ENCODE assay signal across 1 cellular context in the genomic region with DNA sequence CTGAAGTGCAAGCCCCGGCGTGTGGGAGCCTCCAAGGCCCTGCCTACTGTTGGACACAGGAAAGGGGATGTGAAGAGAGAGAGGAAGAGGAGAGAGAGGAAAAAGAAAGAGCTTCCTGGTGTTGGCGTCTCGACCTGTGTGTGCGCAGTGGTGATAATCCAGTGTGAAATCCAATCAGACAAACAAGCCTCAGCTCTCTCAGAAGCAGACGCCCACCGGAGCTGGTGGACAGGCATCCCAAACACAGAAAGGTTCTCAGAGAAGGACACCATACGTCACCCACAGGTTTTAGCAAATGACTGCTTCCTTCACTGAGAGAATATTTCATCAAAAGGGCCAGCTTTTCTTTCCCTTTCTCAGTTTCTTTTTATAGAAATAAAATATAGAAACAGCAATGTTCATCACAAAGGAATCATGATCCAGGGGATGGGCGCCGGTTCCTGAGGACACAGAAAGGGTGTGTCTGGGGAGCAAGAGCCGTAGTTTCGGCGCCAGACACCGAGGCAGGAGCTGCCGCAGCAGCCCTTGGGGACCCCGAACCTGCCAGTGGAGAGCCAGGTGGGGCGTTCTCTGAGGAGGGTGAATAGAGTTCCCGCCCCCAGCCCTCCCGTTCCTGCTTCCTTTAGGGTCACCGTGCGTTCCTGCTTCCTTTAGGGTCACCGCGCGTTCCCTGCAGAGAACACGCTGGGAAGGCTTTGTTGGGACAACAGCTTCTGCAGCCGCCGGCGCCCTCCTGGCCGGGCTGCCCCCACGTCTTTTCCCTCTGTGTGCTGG.
TF ChIP-seq lines count a peak whose summit lies in the region.

No MANE protein-coding gene starts in this region.

TF ChIP-seq in GM23338, 12 proteins besides CTCF, POLR2A, EP300 and RAD21 (continued from another document):
- TF ChIP-seq, protein P1, sequence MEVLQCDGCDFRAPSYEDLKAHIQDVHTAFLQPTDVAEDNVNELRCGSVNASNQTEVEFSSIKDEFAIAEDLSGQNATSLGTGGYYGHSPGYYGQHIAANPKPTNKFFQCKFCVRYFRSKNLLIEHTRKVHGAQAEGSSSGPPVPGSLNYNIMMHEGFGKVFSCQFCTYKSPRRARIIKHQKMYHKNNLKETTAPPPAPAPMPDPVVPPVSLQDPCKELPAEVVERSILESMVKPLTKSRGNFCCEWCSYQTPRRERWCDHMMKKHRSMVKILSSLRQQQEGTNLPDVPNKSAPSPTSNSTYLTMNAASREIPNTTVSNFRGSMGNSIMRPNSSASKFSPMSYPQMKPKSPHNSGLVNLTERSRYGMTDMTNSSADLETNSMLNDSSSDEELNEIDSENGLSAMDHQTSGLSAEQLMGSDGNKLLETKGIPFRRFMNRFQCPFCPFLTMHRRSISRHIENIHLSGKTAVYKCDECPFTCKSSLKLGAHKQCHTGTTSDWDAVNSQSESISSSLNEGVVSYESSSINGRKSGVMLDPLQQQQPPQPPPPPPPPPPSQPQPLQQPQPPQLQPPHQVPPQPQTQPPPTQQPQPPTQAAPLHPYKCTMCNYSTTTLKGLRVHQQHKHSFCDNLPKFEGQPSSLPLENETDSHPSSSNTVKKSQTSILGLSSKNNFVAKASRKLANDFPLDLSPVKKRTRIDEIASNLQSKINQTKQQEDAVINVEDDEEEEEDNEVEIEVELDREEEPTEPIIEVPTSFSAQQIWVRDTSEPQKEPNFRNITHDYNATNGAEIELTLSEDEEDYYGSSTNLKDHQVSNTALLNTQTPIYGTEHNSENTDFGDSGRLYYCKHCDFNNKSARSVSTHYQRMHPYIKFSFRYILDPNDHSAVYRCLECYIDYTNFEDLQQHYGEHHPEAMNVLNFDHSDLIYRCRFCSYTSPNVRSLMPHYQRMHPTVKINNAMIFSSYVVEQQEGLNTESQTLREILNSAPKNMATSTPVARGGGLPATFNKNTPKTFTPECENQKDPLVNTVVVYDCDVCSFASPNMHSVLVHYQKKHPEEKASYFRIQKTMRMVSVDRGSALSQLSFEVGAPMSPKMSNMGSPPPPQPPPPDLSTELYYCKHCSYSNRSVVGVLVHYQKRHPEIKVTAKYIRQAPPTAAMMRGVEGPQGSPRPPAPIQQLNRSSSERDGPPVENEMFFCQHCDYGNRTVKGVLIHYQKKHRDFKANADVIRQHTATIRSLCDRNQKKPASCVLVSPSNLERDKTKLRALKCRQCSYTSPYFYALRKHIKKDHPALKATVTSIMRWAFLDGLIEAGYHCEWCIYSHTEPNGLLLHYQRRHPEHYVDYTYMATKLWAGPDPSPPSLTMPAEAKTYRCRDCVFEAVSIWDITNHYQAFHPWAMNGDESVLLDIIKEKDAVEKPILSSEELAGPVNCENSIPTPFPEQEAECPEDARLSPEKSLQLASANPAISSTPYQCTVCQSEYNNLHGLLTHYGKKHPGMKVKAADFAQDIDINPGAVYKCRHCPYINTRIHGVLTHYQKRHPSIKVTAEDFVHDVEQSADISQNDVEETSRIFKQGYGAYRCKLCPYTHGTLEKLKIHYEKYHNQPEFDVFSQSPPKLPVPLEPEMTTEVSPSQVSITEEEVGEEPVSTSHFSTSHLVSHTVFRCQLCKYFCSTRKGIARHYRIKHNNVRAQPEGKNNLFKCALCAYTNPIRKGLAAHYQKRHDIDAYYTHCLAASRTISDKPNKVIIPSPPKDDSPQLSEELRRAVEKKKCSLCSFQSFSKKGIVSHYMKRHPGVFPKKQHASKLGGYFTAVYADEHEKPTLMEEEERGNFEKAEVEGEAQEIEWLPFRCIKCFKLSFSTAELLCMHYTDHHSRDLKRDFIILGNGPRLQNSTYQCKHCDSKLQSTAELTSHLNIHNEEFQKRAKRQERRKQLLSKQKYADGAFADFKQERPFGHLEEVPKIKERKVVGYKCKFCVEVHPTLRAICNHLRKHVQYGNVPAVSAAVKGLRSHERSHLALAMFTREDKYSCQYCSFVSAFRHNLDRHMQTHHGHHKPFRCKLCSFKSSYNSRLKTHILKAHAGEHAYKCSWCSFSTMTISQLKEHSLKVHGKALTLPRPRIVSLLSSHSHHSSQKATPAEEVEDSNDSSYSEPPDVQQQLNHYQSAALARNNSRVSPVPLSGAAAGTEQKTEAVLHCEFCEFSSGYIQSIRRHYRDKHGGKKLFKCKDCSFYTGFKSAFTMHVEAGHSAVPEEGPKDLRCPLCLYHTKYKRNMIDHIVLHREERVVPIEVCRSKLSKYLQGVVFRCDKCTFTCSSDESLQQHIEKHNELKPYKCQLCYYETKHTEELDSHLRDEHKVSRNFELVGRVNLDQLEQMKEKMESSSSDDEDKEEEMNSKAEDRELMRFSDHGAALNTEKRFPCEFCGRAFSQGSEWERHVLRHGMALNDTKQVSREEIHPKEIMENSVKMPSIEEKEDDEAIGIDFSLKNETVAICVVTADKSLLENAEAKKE (CRISPR knock-in tag; IDR thresholded peaks at IDR 0.05) = no peak
- no peak for TF ChIP-seq EZH2 (IDR thresholded peaks at IDR 0.05; ENCODE audit: low read depth, unreplicated experiment)
- TF ChIP-seq EZH2phosphoT487 (IDR thresholded peaks at IDR 0.05; ENCODE audit: unreplicated experiment) = no peak
- TF ChIP-seq, protein P2, sequence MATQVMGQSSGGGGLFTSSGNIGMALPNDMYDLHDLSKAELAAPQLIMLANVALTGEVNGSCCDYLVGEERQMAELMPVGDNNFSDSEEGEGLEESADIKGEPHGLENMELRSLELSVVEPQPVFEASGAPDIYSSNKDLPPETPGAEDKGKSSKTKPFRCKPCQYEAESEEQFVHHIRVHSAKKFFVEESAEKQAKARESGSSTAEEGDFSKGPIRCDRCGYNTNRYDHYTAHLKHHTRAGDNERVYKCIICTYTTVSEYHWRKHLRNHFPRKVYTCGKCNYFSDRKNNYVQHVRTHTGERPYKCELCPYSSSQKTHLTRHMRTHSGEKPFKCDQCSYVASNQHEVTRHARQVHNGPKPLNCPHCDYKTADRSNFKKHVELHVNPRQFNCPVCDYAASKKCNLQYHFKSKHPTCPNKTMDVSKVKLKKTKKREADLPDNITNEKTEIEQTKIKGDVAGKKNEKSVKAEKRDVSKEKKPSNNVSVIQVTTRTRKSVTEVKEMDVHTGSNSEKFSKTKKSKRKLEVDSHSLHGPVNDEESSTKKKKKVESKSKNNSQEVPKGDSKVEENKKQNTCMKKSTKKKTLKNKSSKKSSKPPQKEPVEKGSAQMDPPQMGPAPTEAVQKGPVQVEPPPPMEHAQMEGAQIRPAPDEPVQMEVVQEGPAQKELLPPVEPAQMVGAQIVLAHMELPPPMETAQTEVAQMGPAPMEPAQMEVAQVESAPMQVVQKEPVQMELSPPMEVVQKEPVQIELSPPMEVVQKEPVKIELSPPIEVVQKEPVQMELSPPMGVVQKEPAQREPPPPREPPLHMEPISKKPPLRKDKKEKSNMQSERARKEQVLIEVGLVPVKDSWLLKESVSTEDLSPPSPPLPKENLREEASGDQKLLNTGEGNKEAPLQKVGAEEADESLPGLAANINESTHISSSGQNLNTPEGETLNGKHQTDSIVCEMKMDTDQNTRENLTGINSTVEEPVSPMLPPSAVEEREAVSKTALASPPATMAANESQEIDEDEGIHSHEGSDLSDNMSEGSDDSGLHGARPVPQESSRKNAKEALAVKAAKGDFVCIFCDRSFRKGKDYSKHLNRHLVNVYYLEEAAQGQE (IDR thresholded peaks at IDR 0.05; ENCODE audit: unreplicated experiment) = no peak
- TF ChIP-seq NANOG (IDR thresholded peaks at IDR 0.05; ENCODE audit: borderline replicate concordance) = no peak
- no peak for TF ChIP-seq ZNF114 (CRISPR knock-in tag; IDR thresholded peaks at IDR 0.05)
- TF ChIP-seq, protein P3, sequence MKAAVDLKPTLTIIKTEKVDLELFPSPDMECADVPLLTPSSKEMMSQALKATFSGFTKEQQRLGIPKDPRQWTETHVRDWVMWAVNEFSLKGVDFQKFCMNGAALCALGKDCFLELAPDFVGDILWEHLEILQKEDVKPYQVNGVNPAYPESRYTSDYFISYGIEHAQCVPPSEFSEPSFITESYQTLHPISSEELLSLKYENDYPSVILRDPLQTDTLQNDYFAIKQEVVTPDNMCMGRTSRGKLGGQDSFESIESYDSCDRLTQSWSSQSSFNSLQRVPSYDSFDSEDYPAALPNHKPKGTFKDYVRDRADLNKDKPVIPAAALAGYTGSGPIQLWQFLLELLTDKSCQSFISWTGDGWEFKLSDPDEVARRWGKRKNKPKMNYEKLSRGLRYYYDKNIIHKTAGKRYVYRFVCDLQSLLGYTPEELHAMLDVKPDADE (IDR thresholded peaks at IDR 0.05) = no peak
- TF ChIP-seq CREB1 (CRISPR knock-in tag; IDR thresholded peaks at IDR 0.05; ENCODE audit: low read depth) = no peak
